ENCODE assay signal across 23 cellular contexts in genomic region chr2:103525757-103526156, GRCh38.
DNase-seq lines count a peak whose midpoint lies in the region; ATAC-seq, FAIRE-seq and TF ChIP-seq lines count a peak whose summit lies in the region.
"Had no signal": no experiment of that assay in that cellular context is flagged by ENCODE, and none has a peak within 500 bp of the region (broad histone marks: within the 10 kb centered on the region; RNA-seq: fewer than 3 reads in every experiment).

No MANE protein-coding gene starts in this region.

- H3K36me3 Mint-ChIP-seq in MCF 10A (ENCODE audit: insufficient read depth, unreplicated experiment), result no peaks in the 10 kb centered on the region
- H3K36me3 Mint-ChIP-seq: CD4-positive, CD25-positive, alpha-beta regulatory T cell; CD8-positive, alpha-beta memory T cell had no signal

- H3K27ac ChIP-seq in mammary epithelial cell (ENCODE audit: insufficient read depth, low read depth, low read length), result no peak overlapping the region
- H3K27ac ChIP-seq in K562 (ENCODE audit: extremely low read depth, low read depth, low read length), result peak overlapping the region; percentile 19; the same call in 1 of the 3 replicates
- H3K27ac ChIP-seq in osteoblast (ENCODE audit: low read depth, low read length), result no peak overlapping the region

- H3K9ac ChIP-seq in mammary epithelial cell (ENCODE audit: insufficient read depth, low read length) (no peak overlapping the region), K562 (ENCODE audit: insufficient read depth in 1 of 2, low read depth in 2 of 2, low read length in 2 of 2) (no peak overlapping the region)

- no peak overlapping the region for H3K4me2 ChIP-seq in mammary epithelial cell (ENCODE audit: insufficient read depth, low read depth, low read length)
- H3K4me2 ChIP-seq in K562 (ENCODE audit: insufficient read depth, low read length), result no peak overlapping the region
- no peak overlapping the region for H3K4me2 ChIP-seq in osteoblast (ENCODE audit: insufficient read depth, low read length)

- no peak for TF ChIP-seq POLR2A in K562 (conservative IDR thresholded peaks at IDR 0.05)

- CTCF ChIA-PET in MCF 10A (lab: Yijun Ruan, JAX) (no interaction called here), mammary epithelial cell (lab: Charles Lee; ENCODE audit: low non-redundant PET) (no interaction called here), K562 (lab: Yijun Ruan, JAX; ENCODE audit: low intra/inter-chr PET ratio) (no interaction called here)

- H3K4me1 ChIP-seq in mammary epithelial cell (ENCODE audit: insufficient read depth, low read length), result no peaks in the 10 kb centered on the region
- H3K4me1 ChIP-seq in K562 (replicated peaks in 1 of 2; ENCODE audit: control insufficient read depth in 2 of 2, insufficient read depth in 2 of 2, low read length in 2 of 2), result peaks cover 7 to 22% of the 10 kb centered on the region in 2 experiments; a peak in 4 of 5 replicates
- H3K4me1 ChIP-seq in osteoblast (ENCODE audit: insufficient read depth, low read length), result no peaks in the 10 kb centered on the region
- H3K4me1 ChIP-seq: BE2C had no signal

- peak; percentile 15 for FAIRE-seq in K562 (lab: Jason Lieb, UNC)
- FAIRE-seq: A204.1, GM12878, GM19239, H1 had no signal

- POLR2A ChIA-PET in MCF 10A (lab: Yijun Ruan, JAX), result no interaction called here
- POLR2A ChIA-PET in K562 (lab: Yijun Ruan, JAX), result no interaction called here

- intact Hi-C loops in MCF 10A (cut with micrococcal nuclease) (no loop called here), mammary epithelial cell (cut with micrococcal nuclease) (no loop called here), K562 (cut with micrococcal nuclease) (no loop called here)

- no peaks in the 10 kb centered on the region for H3K79me2 ChIP-seq in mammary epithelial cell (ENCODE audit: insufficient read depth, low read length)
- H3K79me2 ChIP-seq in K562 (ENCODE audit: control insufficient read depth, insufficient read depth, low read length), result no peaks in the 10 kb centered on the region
- no peaks in the 10 kb centered on the region for H3K79me2 ChIP-seq in osteoblast (ENCODE audit: insufficient read depth, low read length)

- no peaks in the 10 kb centered on the region for H3K9me3 Mint-ChIP-seq in MCF 10A (ENCODE audit: unreplicated experiment)

- BruUV-seq in MCF 10A (replicated peaks; lab: Mats Ljungman, UMichigan) (no TSS peak), mammary epithelial cell (replicated peaks; lab: Mats Ljungman, UMichigan) (no TSS peak), K562 (replicated peaks; lab: Mats Ljungman, UMichigan) (no TSS peak)

- TF ChIP-seq EP300 in K562 (IDR thresholded peaks at IDR 0.05; ENCODE audit: low read length), result peak; percentile 84

- H4K20me1 ChIP-seq in mammary epithelial cell (ENCODE audit: insufficient read depth, low read length) (no peaks in the 10 kb centered on the region), K562 (replicated peaks; ENCODE audit: control insufficient read depth, insufficient read depth, low read length) (no peaks in the 10 kb centered on the region), osteoblast (ENCODE audit: insufficient read depth, low read length) (no peaks in the 10 kb centered on the region)

- H3K27me3 Mint-ChIP-seq in MCF 10A (ENCODE audit: insufficient read depth, unreplicated experiment), result no peaks in the 10 kb centered on the region
- H3K27me3 Mint-ChIP-seq: CD4-positive, CD25-positive, alpha-beta regulatory T cell had no signal

- H3K4me3 ChIP-seq in mammary epithelial cell (replicated peaks in 1 of 3; ENCODE audit: insufficient read depth in 1 of 3, low read depth in 2 of 3, low read length in 3 of 3) (no peak overlapping the region), K562 (no peak overlapping the region), osteoblast (ENCODE audit: insufficient read depth, low read length) (no peak overlapping the region)
- H3K4me3 ChIP-seq: GM12878 had no signal

- H3K27ac Mint-ChIP-seq in MCF 10A (ENCODE audit: low read depth, unreplicated experiment), result no peak overlapping the region
- H3K27ac Mint-ChIP-seq: CD4-positive, CD25-positive, alpha-beta regulatory T cell; CD8-positive, alpha-beta memory T cell; H9 had no signal

- no peaks in the 10 kb centered on the region for H3K4me1 Mint-ChIP-seq in MCF 10A (ENCODE audit: insufficient read depth, unreplicated experiment)
- H3K4me1 Mint-ChIP-seq: CD4-positive, CD25-positive, alpha-beta regulatory T cell; CD8-positive, alpha-beta memory T cell had no signal

- DNase-seq in MCF 10A (ENCODE audit: unreplicated experiment) (peak; percentile 0), mammary epithelial cell (no peak), NCI-H226 (peak; percentile 15), K562 (ENCODE audit: extremely low read depth in 1 of 4, low spot score in 3 of 4) (peak in 2 of 4 experiments; percentile 27 to 45), renal cortical epithelial cell (ENCODE audit: low read depth) (peak; percentile 4), osteoblast (ENCODE audit: insufficient read length, low spot score, missing footprints) (no peak), NCI-H774 (lab: John Stamatoyannopoulos, UW) (no peak)
- no peak for DNase-seq in stimulated activated CD8-positive, alpha-beta memory T cell treated with anti-CD3 and anti-CD28 coated beads, Interleukin-4, amount 100 ng/mL, for 48 hours
- DNase-seq: ACHN; BE2C; C1 segment of cervical spinal cord; CD4-positive, CD25-positive, alpha-beta regulatory T cell; CD8-positive, alpha-beta memory T cell; COR-L47; DMS 273 treated with DMSO at 0.1 percent for 48 hours; DMS53; DND-41; EL; H9 had no signal

- ATAC-seq in K562, result peak; percentile 67
- ATAC-seq: GM12878 had no signal

- H3K36me3 ChIP-seq in mammary epithelial cell (ENCODE audit: insufficient read depth, low read length) (no peaks in the 10 kb centered on the region), K562 (ENCODE audit: control insufficient read depth, insufficient read depth, low read length) (no peaks in the 10 kb centered on the region), osteoblast (ENCODE audit: insufficient read depth, low read length) (no peaks in the 10 kb centered on the region)
- H3K36me3 ChIP-seq: BE2C had no signal

- TF ChIP-seq CTCF in MCF 10A (IDR thresholded peaks at IDR 0.05; ENCODE audit: unreplicated experiment) (no peak), mammary epithelial cell (conservative IDR thresholded peaks at IDR 0.05 in 1 of 2, IDR thresholded peaks at IDR 0.05 in 1 of 2; ENCODE audit: extremely low read depth in 1 of 2, insufficient read depth in 1 of 2, low read depth in 1 of 2, low read length in 2 of 2) (no peak), K562 (IDR thresholded peaks at IDR 0.05 in 2 of 3, conservative IDR thresholded peaks at IDR 0.05 in 1 of 3; ENCODE audit: insufficient read depth in 2 of 3, low read depth in 1 of 3, low read length in 3 of 3) (no peak), osteoblast (IDR thresholded peaks at IDR 0.05; ENCODE audit: extremely low read depth, low read depth, low read length) (no peak)

- dilution Hi-C loops in mammary epithelial cell (cut with HindIII; ENCODE audit: low sequenced_read_pairs), result no loop called here

- H3K9me3 ChIP-seq in mammary epithelial cell (replicated peaks; ENCODE audit: insufficient read depth, low read length), result peaks cover 14% of the 10 kb centered on the region
- peaks cover 1% of the 10 kb centered on the region; the same call in 1 of the 2 replicates for H3K9me3 ChIP-seq in K562 (replicated peaks; ENCODE audit: control insufficient read depth, insufficient read depth, low read depth, low read length)
- H3K9me3 ChIP-seq in osteoblast (ENCODE audit: low read depth, low read length), result no peaks in the 10 kb centered on the region
- H3K9me3 ChIP-seq: BE2C had no signal

- H2AFZ ChIP-seq in mammary epithelial cell (ENCODE audit: low read depth, low read length), result no peak overlapping the region
- peak overlapping the region; percentile 66; the same call in 1 of the 2 replicates for H2AFZ ChIP-seq in K562 (ENCODE audit: low read depth, low read length)
- H2AFZ ChIP-seq in osteoblast (ENCODE audit: low read length), result no peak overlapping the region

- no peaks in the 10 kb centered on the region for H3K9me1 ChIP-seq in K562 (ENCODE audit: control insufficient read depth, insufficient read depth, low read length)

- no peak overlapping the region for H3K4me3 Mint-ChIP-seq in MCF 10A (ENCODE audit: unreplicated experiment)
- H3K4me3 Mint-ChIP-seq: CD4-positive, CD25-positive, alpha-beta regulatory T cell; CD8-positive, alpha-beta memory T cell; H9 had no signal

- WGBS in mammary epithelial cell (ENCODE audit: low coverage, missing lambda C conversion rate), result 42% methylated on average over 2 of the region's 2 CpGs
- WGBS in K562 (ENCODE audit: insufficient coverage, low coverage, missing lambda C conversion rate), result 11% methylated on average over 2 of the region's 2 CpGs

- in situ Hi-C loops in mammary epithelial cell (cut with MboI; ENCODE audit: low sequenced_read_pairs in 2 of 2) (no loop called here), K562 (cut with MboI) (no loop called here)

- H3K27me3 ChIP-seq in mammary epithelial cell (ENCODE audit: insufficient read depth, low read length), result no peaks in the 10 kb centered on the region
- no peaks in the 10 kb centered on the region for H3K27me3 ChIP-seq in K562 (ENCODE audit: control insufficient read depth in 2 of 2, insufficient read depth in 2 of 2, low read length in 2 of 2)
- no peaks in the 10 kb centered on the region for H3K27me3 ChIP-seq in osteoblast (ENCODE audit: insufficient read depth, low read length)
- H3K27me3 ChIP-seq: BE2C had no signal

- TF ChIP-seq RAD21 in K562 (CRISPR knock-in tag; conservative IDR thresholded peaks at IDR 0.05 in 1 of 2, IDR thresholded peaks at IDR 0.05 in 1 of 2), result no peak

TF ChIP-seq in K562, 482 proteins besides CTCF, POLR2A, EP300 and RAD21 (continues in another document):
- TF ChIP-seq TAF9B (IDR thresholded peaks at IDR 0.05; ENCODE audit: partially characterized antibody) (peak; percentile 36), ARID1B (IDR thresholded peaks at IDR 0.05) (peak; percentile 88), MEIS2 (IDR thresholded peaks at IDR 0.05; ENCODE audit: partially characterized antibody) (peak; percentile 85), RFX1 (IDR thresholded peaks at IDR 0.05) (peak; percentile 39; the same call in 1 of the 2 replicates)
- TF ChIP-seq, protein P1, sequence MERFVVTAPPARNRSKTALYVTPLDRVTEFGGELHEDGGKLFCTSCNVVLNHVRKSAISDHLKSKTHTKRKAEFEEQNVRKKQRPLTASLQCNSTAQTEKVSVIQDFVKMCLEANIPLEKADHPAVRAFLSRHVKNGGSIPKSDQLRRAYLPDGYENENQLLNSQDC (CRISPR knock-in tag; IDR thresholded peaks at IDR 0.05), result no peak

Comparison
In these comparisons a context has a peak if more than half of its experiments do, and no peak if none do; other contexts are left out.
1. DNase-seq: peak in MCF 10A (single experiment), NCI-H226 (single experiment) and renal cortical epithelial cell (single experiment); none in mammary epithelial cell (single experiment), osteoblast (single experiment), stimulated activated CD8-positive, alpha-beta memory T cell treated with anti-CD3 and anti-CD28 coated beads, Interleukin-4, amount 100 ng/mL, for 48 hours (single experiment) and NCI-H774 (single experiment).